Comparison of ENCODE assay signal across 12 cellular contexts in the genomic region with DNA sequence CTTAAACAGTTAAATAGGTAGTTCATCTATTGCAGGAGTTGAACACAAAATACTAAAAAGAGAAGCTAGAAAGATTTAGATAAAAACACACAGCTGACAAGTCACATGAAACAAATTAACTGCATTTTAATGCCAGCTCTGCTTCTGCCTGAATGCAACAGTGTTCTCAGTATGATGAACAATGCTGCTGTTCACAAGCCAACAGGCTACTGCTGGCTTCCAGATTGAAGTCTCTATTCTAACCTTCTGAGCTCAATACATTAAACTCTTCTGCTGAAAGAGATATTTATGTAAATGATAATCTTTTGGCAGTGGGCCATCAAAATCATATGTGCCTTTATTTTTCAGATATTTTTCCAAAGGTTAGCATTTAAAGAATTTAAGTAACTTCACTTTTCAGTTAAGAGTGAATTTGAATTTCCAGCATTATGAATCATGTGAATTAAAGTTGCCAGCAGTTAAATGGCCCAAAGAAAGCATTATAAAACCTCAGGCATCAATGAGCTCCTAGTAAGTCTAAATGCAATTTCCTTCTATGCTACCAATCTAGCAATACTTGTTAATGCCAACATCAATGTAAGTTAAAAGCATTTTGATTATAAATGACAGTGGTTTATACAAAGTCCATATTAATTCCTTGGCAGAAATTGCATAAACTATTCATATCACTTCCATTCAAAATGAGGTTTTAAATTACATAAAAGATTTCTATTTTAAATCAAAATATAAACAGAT.
A peak's percentile ranks its signal among the peaks of the same experiment; 100 is the strongest.
DNase-seq lines count a peak whose midpoint lies in the region; ATAC-seq, FAIRE-seq and TF ChIP-seq lines count a peak whose summit lies in the region.
"Had no signal": no experiment of that assay in that cellular context is flagged by ENCODE, and none has a peak within 500 bp of the region (broad histone marks: within the 10 kb centered on the region; RNA-seq: fewer than 3 reads in every experiment).

No MANE protein-coding gene starts in this region.

- H2AFZ ChIP-seq in K562 (ENCODE audit: low read depth, low read length) (no peak overlapping the region), mammary epithelial cell (ENCODE audit: low read depth, low read length) (no peak overlapping the region)

- no peak for TF ChIP-seq POLR2A in K562 (conservative IDR thresholded peaks at IDR 0.05)

- no peak for TF ChIP-seq RAD21 in K562 (CRISPR knock-in tag; conservative IDR thresholded peaks at IDR 0.05 in 1 of 2, IDR thresholded peaks at IDR 0.05 in 1 of 2)

- no peaks in the 10 kb centered on the region for H3K9me1 ChIP-seq in K562 (ENCODE audit: control insufficient read depth, insufficient read depth, low read length)

- dilution Hi-C loops in mammary epithelial cell (cut with HindIII; ENCODE audit: low sequenced_read_pairs) = no loop called here

- TF ChIP-seq CTCF in K562 (IDR thresholded peaks at IDR 0.05 in 2 of 3, conservative IDR thresholded peaks at IDR 0.05 in 1 of 3; ENCODE audit: insufficient read depth in 2 of 3, low read depth in 1 of 3, low read length in 3 of 3) (no peak), mammary epithelial cell (conservative IDR thresholded peaks at IDR 0.05 in 1 of 2, IDR thresholded peaks at IDR 0.05 in 1 of 2; ENCODE audit: extremely low read depth in 1 of 2, insufficient read depth in 1 of 2, low read depth in 1 of 2, low read length in 2 of 2) (no peak)

- H3K4me2 ChIP-seq in K562 (ENCODE audit: insufficient read depth, low read length) (no peak overlapping the region), mammary epithelial cell (ENCODE audit: insufficient read depth, low read depth, low read length) (no peak overlapping the region)

- POLR2A ChIA-PET in K562 (lab: Yijun Ruan, JAX) = interaction anchor here (0.6 kb wide), 1 partner anchor 92 kb away, joined by 3 read pairs; no protein-coding TSS in a partner anchor

- H3K9me3 ChIP-seq in K562 (replicated peaks; ENCODE audit: control insufficient read depth, insufficient read depth, low read depth, low read length) (no peaks in the 10 kb centered on the region), mammary epithelial cell (replicated peaks; ENCODE audit: insufficient read depth, low read length) (no peaks in the 10 kb centered on the region)

- H3K4me1 ChIP-seq in K562 (replicated peaks in 1 of 2; ENCODE audit: control insufficient read depth in 2 of 2, insufficient read depth in 2 of 2, low read length in 2 of 2) (no peaks in the 10 kb centered on the region), mammary epithelial cell (ENCODE audit: insufficient read depth, low read length) (no peaks in the 10 kb centered on the region)

- H3K27me3 ChIP-seq in K562 (ENCODE audit: control insufficient read depth in 2 of 2, insufficient read depth in 2 of 2, low read length in 2 of 2) = no peaks in the 10 kb centered on the region
- no peaks in the 10 kb centered on the region for H3K27me3 ChIP-seq in mammary epithelial cell (ENCODE audit: insufficient read depth, low read length)

- H3K9ac ChIP-seq in K562 (ENCODE audit: insufficient read depth in 1 of 2, low read depth in 2 of 2, low read length in 2 of 2) (no peak overlapping the region), mammary epithelial cell (ENCODE audit: insufficient read depth, low read length) (no peak overlapping the region)

- no peak overlapping the region for H3K4me3 ChIP-seq in K562
- H3K4me3 ChIP-seq in mammary epithelial cell (replicated peaks in 1 of 3; ENCODE audit: insufficient read depth in 1 of 3, low read depth in 2 of 3, low read length in 3 of 3) = no peak overlapping the region

- DNase-seq in AG08395 (ENCODE audit: low spot score) = peak; percentile 40
- DNase-seq in NCI-H146 treated with DMSO at 0.1 percent for 48 hours (lab: John Stamatoyannopoulos, UW; ENCODE audit: unreplicated experiment) = peak; percentile 77
- DNase-seq in K562 (ENCODE audit: extremely low read depth in 1 of 4, low spot score in 3 of 4) = no peak
- peak; percentile 85 for DNase-seq in inferior parietal cortex (ENCODE audit: extremely low spot score)
- no peak for DNase-seq in HuH-7.5 (ENCODE audit: low spot score)
- no peak for DNase-seq in mammary epithelial cell
- no peak for DNase-seq in NCI-H1930 (lab: John Stamatoyannopoulos, UW)
- DNase-seq: activated CD4-positive, alpha-beta T cell treated with anti-CD3 and anti-CD28 coated beads for 48 hours; activated naive CD4-positive, alpha-beta T cell treated with anti-CD3 and anti-CD28 coated beads for 36 hours; effector memory CD4-positive, alpha-beta T cell; natural killer cell had no signal

- no peaks in the 10 kb centered on the region for H3K79me2 ChIP-seq in K562 (ENCODE audit: control insufficient read depth, insufficient read depth, low read length)
- H3K79me2 ChIP-seq in mammary epithelial cell (ENCODE audit: insufficient read depth, low read length) = no peaks in the 10 kb centered on the region

- no peaks in the 10 kb centered on the region for H4K20me1 ChIP-seq in K562 (replicated peaks; ENCODE audit: control insufficient read depth, insufficient read depth, low read length)
- no peaks in the 10 kb centered on the region for H4K20me1 ChIP-seq in mammary epithelial cell (ENCODE audit: insufficient read depth, low read length)

- in situ Hi-C loops in K562 (cut with MboI) = no loop called here
- in situ Hi-C loops in mammary epithelial cell (cut with MboI; ENCODE audit: low sequenced_read_pairs in 2 of 2) = no loop called here

- peaks cover 30% of the 10 kb centered on the region for H3K36me3 ChIP-seq in K562 (ENCODE audit: control insufficient read depth, insufficient read depth, low read length)
- H3K36me3 ChIP-seq in mammary epithelial cell (ENCODE audit: insufficient read depth, low read length) = peaks cover 5% of the 10 kb centered on the region

- FAIRE-seq in K562 (lab: Jason Lieb, UNC) = no peak

- intact Hi-C loops in K562 (cut with micrococcal nuclease) (no loop called here), mammary epithelial cell (cut with micrococcal nuclease) (no loop called here)

- TF ChIP-seq EP300 in K562 (IDR thresholded peaks at IDR 0.05; ENCODE audit: low read length) = no peak

- ATAC-seq in K562 (no peak), GM18867 (IDR thresholded peaks at IDR 0.05; ENCODE audit: unreplicated experiment) (no peak)
- ATAC-seq: natural killer cell had no signal

- BruUV-seq in K562 (replicated peaks; lab: Mats Ljungman, UMichigan) = no TSS peak
- no TSS peak for BruUV-seq in mammary epithelial cell (replicated peaks; lab: Mats Ljungman, UMichigan)

- H3K27ac ChIP-seq in K562 (ENCODE audit: extremely low read depth, low read depth, low read length) (no peak overlapping the region), mammary epithelial cell (ENCODE audit: insufficient read depth, low read depth, low read length) (no peak overlapping the region)

- CTCF ChIA-PET in K562 (lab: Yijun Ruan, JAX; ENCODE audit: low intra/inter-chr PET ratio) (no interaction called here), mammary epithelial cell (lab: Charles Lee; ENCODE audit: low non-redundant PET) (no interaction called here)

TF ChIP-seq in K562, 482 proteins besides CTCF, POLR2A, EP300 and RAD21:
- TF ChIP-seq NFIC (IDR thresholded peaks at IDR 0.05) = peak; percentile 6
- no peak for TF ChIP-seq SMARCA4 (IDR thresholded peaks at IDR 0.05)

Comparison
In these comparisons a context has a peak if more than half of its experiments do, and no peak if none do; other contexts are left out.
1. DNase-seq: peak in AG08395 (single experiment), NCI-H146 treated with DMSO at 0.1 percent for 48 hours (single experiment) and inferior parietal cortex (single experiment); none in K562 (0 of 4), HuH-7.5 (single experiment), mammary epithelial cell (single experiment) and NCI-H1930 (0 of 2).